Comparison of ENCODE assay signal across 13 cellular contexts in genomic region chr17:50635720-50636144, GRCh38. TPM values are rescaled to one million over a fixed set of nuclear protein-coding genes. Genes with fewer than 3 reads are reported as not detected.
DNase-seq lines count a peak whose midpoint lies in the region; ATAC-seq, FAIRE-seq and TF ChIP-seq lines count a peak whose summit lies in the region.
"Had no signal": no experiment of that assay in that cellular context is flagged by ENCODE, and none has a peak within 500 bp of the region (broad histone marks: within the 10 kb centered on the region; RNA-seq: fewer than 3 reads in every experiment).

No MANE protein-coding gene starts in this region.

- no peaks in the 10 kb centered on the region; the same call in 1 of the 2 replicates for H3K36me3 ChIP-seq in BJ (ENCODE audit: control insufficient read depth, insufficient read depth, low read length)
- H3K36me3 ChIP-seq in adrenal gland (replicated peaks in 1 of 2), result no peaks in the 10 kb centered on the region
- H3K36me3 ChIP-seq in hepatocyte (replicated peaks; ENCODE audit: insufficient read depth, low read depth), result no peaks in the 10 kb centered on the region
- no peaks in the 10 kb centered on the region for H3K36me3 ChIP-seq in pancreas
- no peaks in the 10 kb centered on the region for H3K36me3 ChIP-seq in WERI-Rb-1
- H3K36me3 ChIP-seq: neural progenitor cell, SJSA1 had no signal

- H3K27ac ChIP-seq in adrenal gland, result peak overlapping the region; percentile 19 to 90 (median 82)
- H3K27ac ChIP-seq in hepatocyte, result peak overlapping the region; percentile 12
- H3K27ac ChIP-seq in pancreas, result peak overlapping the region in 3 of 4 donors; percentile 75 to 85 (median 83)
- H3K27ac ChIP-seq in WERI-Rb-1, result no peak overlapping the region
- H3K27ac ChIP-seq: neural progenitor cell, SJSA1 had no signal

- no peak for ATAC-seq in pancreas
- ATAC-seq in GM18520 (IDR thresholded peaks at IDR 0.05; ENCODE audit: unreplicated experiment), result no peak
- no peak for ATAC-seq in HG03460 (IDR thresholded peaks at IDR 0.05; ENCODE audit: unreplicated experiment)
- ATAC-seq: activated CD4-positive, CD25-positive, alpha-beta regulatory T cell treated with anti-CD3 and anti-CD28 coated beads, Interleukin-2, amount 50 U/mL, for 24 hours had no signal

- H3K9me2 ChIP-seq in hepatocyte (replicated peaks; ENCODE audit: insufficient read depth), result no peaks in the 10 kb centered on the region

- CTCF ChIA-PET in BJ (lab: Yijun Ruan, JAX), result interaction anchor here (0.8 to 3.1 kb wide), 3 partner anchors 38 to 94 kb away, joined by 3 to 15 read pairs (median 4); no protein-coding TSS in a partner anchor

- H3K79me2 ChIP-seq in hepatocyte, result no peaks in the 10 kb centered on the region

- no peaks in the 10 kb centered on the region for H3K27me3 ChIP-seq in BJ (ENCODE audit: control insufficient read depth, insufficient read depth, low read length)
- no peaks in the 10 kb centered on the region for H3K27me3 ChIP-seq in adrenal gland
- peaks cover 29% of the 10 kb centered on the region for H3K27me3 ChIP-seq in hepatocyte
- no peaks in the 10 kb centered on the region for H3K27me3 ChIP-seq in pancreas
- H3K27me3 ChIP-seq in WERI-Rb-1 (ENCODE audit: insufficient read depth, low read depth, severe bottlenecking), result no peaks in the 10 kb centered on the region
- H3K27me3 ChIP-seq: SJSA1 had no signal

- POLR2A ChIA-PET in BJ (lab: Charles Lee), result interaction anchor here (0.6 kb wide), 1 partner anchor 58 kb away, joined by 5 read pairs; no protein-coding TSS in a partner anchor

- WGBS in adrenal gland, 4 donors, result 45 to 53% (median 51%) methylated on average over 4 of the region's 4 CpGs
- 61% methylated on average over 4 of the region's 4 CpGs for WGBS in hepatocyte (ENCODE audit: low lambda C conversion rate, missing lambda C conversion rate)
- 44 to 57% methylated on average over 4 of the region's 4 CpGs for WGBS in pancreas, 2 donors

- peak overlapping the region; percentile 97 for H3K4me2 ChIP-seq in hepatocyte

- intact Hi-C loops in adrenal gland (cut with DNase I), result no loop called here
- intact Hi-C loops in pancreas (cut with DNase I), result loop anchor here in 1 of 3 donors (2.0 kb wide), 1 partner anchor 57 kb away; no protein-coding TSS in a partner anchor

- H4K20me1 ChIP-seq in hepatocyte (ENCODE audit: insufficient read depth, poor library complexity, severe bottlenecking), result no peaks in the 10 kb centered on the region

- no peak for FAIRE-seq in pancreas (lab: Jason Lieb, UNC)

- H2AFZ ChIP-seq in hepatocyte, result no peak overlapping the region

- TF ChIP-seq CTCF in BJ (IDR thresholded peaks at IDR 0.05; ENCODE audit: insufficient read depth, low read depth, low read length) (no peak), adrenal gland (IDR thresholded peaks at IDR 0.05) (no peak), hepatocyte (IDR thresholded peaks at IDR 0.05; ENCODE audit: poor library complexity) (no peak), pancreas (IDR thresholded peaks at IDR 0.05) (no peak), WERI-Rb-1 (IDR thresholded peaks at IDR 0.05; ENCODE audit: low read depth, low read length) (no peak)

- DNase-seq in BJ (ENCODE audit: low read depth) (no peak), adrenal gland (no peak), hepatocyte (ENCODE audit: low spot score) (no peak), pancreas (peak in 1 of 6 donors; percentile 12), WERI-Rb-1 (no peak), superior temporal gyrus (ENCODE audit: extremely low spot score) (no peak)
- DNase-seq: activated T-cell treated with anti-CD3 and anti-CD28 coated beads, Interleukin-2, amount 50 U/mL, for 4 hours; NCI-H1436 had no signal

- TF ChIP-seq POLR2A in adrenal gland (IDR thresholded peaks at IDR 0.05), result peak in 1 of 2 donors; percentile 41

- peak overlapping the region; percentile 71 for H3K4me3 ChIP-seq in BJ (ENCODE audit: low read depth, low read length)
- H3K4me3 ChIP-seq in adrenal gland, result peak overlapping the region in 2 of 4 donors; percentile 54 to 92
- H3K4me3 ChIP-seq in hepatocyte, result no peak overlapping the region
- peak overlapping the region in 3 of 4 donors; percentile 45 to 81 (median 61) for H3K4me3 ChIP-seq in pancreas
- no peak overlapping the region for H3K4me3 ChIP-seq in WERI-Rb-1 (ENCODE audit: low read depth, low read length)

- H3K9me3 ChIP-seq in adrenal gland (replicated peaks in 1 of 3) (no peaks in the 10 kb centered on the region), hepatocyte (ENCODE audit: low read depth) (no peaks in the 10 kb centered on the region), pancreas (no peaks in the 10 kb centered on the region), WERI-Rb-1 (ENCODE audit: severe bottlenecking) (no peaks in the 10 kb centered on the region)
- H3K9me3 ChIP-seq: SJSA1 had no signal

- H3K4me1 ChIP-seq in adrenal gland (replicated peaks in 1 of 2) (peaks cover 55 to 58% of the 10 kb centered on the region in 2 donors), hepatocyte (ENCODE audit: insufficient read depth) (peaks cover 40% of the 10 kb centered on the region), pancreas (peaks cover 21 to 38% (median 31%) of the 10 kb centered on the region in 3 donors)

RNA-seq across cellular contexts. Expression of gene ABCC3, which starts 1.1 kb away (rescaled TPM):
- polyA plus RNA-seq in BJ (2011; rRNA removed) (37.2 and 56.4 TPM in 2 replicates), adrenal gland (100 to 1,000 TPM; 164 to 448 (median 414) TPM), hepatocyte (16.9 and 19.2 TPM in 2 replicates), pancreas (100 to 1,000 TPM; 163 to 209 TPM)
- polyA minus RNA-seq in BJ (2011; rRNA and poly(A)+ RNA removed), result 52.4 and 55.7 TPM in 2 replicates
- total RNA-seq in adrenal gland (100 to 1,000 TPM; 195 to 422 (median 262) TPM), hepatocyte (12.6 and 18.1 TPM in 2 replicates), pancreas (100 to 1,000 TPM in 1 of 6 donors, 10 to 100 TPM in 5; 47.2 to 103 (median 83.4) TPM)

Comparison
In these comparisons a context has a peak if more than half of its experiments do, and no peak if none do; other contexts are left out.
1. H3K4me3 ChIP-seq: peak in BJ (single experiment) and pancreas (3 of 4); none in hepatocyte (single experiment) and WERI-Rb-1 (single experiment).